Comparison of ENCODE assay signal across 21 cellular contexts in genomic region chr16:65657556-65657955, GRCh38.
DNase-seq lines count a peak whose midpoint lies in the region; ATAC-seq, FAIRE-seq and TF ChIP-seq lines count a peak whose summit lies in the region.
"Had no signal": no experiment of that assay in that cellular context is flagged by ENCODE, and none has a peak within 500 bp of the region (broad histone marks: within the 10 kb centered on the region; RNA-seq: fewer than 3 reads in every experiment).

No MANE protein-coding gene starts in this region.

- no peaks in the 10 kb centered on the region for H3K27me3 Mint-ChIP-seq in MCF 10A (ENCODE audit: insufficient read depth, unreplicated experiment)

- no peak overlapping the region for H3K4me2 ChIP-seq in mammary epithelial cell (ENCODE audit: insufficient read depth, low read depth, low read length)
- no peak overlapping the region for H3K4me2 ChIP-seq in keratinocyte (ENCODE audit: control insufficient read depth, extremely low read depth, insufficient read depth, low read depth, low read length)

- H3K27ac ChIP-seq in breast epithelium: peak overlapping the region in 1 of 2 donors; percentile 42
- H3K27ac ChIP-seq in mammary epithelial cell (ENCODE audit: insufficient read depth, low read depth, low read length): no peak overlapping the region
- no peak overlapping the region for H3K27ac ChIP-seq in keratinocyte (ENCODE audit: control insufficient read depth, insufficient read depth, low read length)
- peak overlapping the region; percentile 3 for H3K27ac ChIP-seq in upper lobe of right lung
- H3K27ac ChIP-seq: SK-N-MC had no signal

- H3K4me1 ChIP-seq in breast epithelium: peaks cover 0 to 9% of the 10 kb centered on the region in 2 donors
- H3K4me1 ChIP-seq in mammary epithelial cell (ENCODE audit: insufficient read depth, low read length): peaks cover 38% of the 10 kb centered on the region
- peaks cover 37% of the 10 kb centered on the region for H3K4me1 ChIP-seq in keratinocyte (ENCODE audit: control insufficient read depth, extremely low read depth, insufficient read depth, low read length)
- H3K4me1 ChIP-seq in upper lobe of right lung: peaks cover 5% of the 10 kb centered on the region

- POLR2A ChIA-PET in MCF 10A (lab: Yijun Ruan, JAX): no interaction called here

- peak overlapping the region; percentile 22 for H2AFZ ChIP-seq in mammary epithelial cell (ENCODE audit: low read depth, low read length)
- no peak overlapping the region for H2AFZ ChIP-seq in keratinocyte (ENCODE audit: control insufficient read depth, low read length)

- ATAC-seq in upper lobe of right lung (no peak), GM18909 (IDR thresholded peaks at IDR 0.05; ENCODE audit: poor library complexity, unreplicated experiment) (no peak), GM18867 (IDR thresholded peaks at IDR 0.05; ENCODE audit: unreplicated experiment) (no peak)

- peaks cover 6% of the 10 kb centered on the region for H3K36me3 Mint-ChIP-seq in MCF 10A (ENCODE audit: insufficient read depth, unreplicated experiment)

- dilution Hi-C loops in mammary epithelial cell (cut with HindIII; ENCODE audit: low sequenced_read_pairs) (no loop called here), keratinocyte (cut with MboI; ENCODE audit: extremely low pct_ligation_motif_present, low sequenced_read_pairs) (no loop called here)

- H3K27me3 ChIP-seq in breast epithelium: no peaks in the 10 kb centered on the region
- H3K27me3 ChIP-seq in mammary epithelial cell (ENCODE audit: insufficient read depth, low read length): no peaks in the 10 kb centered on the region
- H3K27me3 ChIP-seq in keratinocyte (ENCODE audit: control insufficient read depth, extremely low read depth, insufficient read depth, low read length): no peaks in the 10 kb centered on the region
- H3K27me3 ChIP-seq in upper lobe of right lung: no peaks in the 10 kb centered on the region

- no peak overlapping the region for H3K9ac ChIP-seq in mammary epithelial cell (ENCODE audit: insufficient read depth, low read length)
- H3K9ac ChIP-seq in keratinocyte (ENCODE audit: control insufficient read depth, extremely low read depth, insufficient read depth, low read length): no peak overlapping the region

- BruUV-seq in MCF 10A (replicated peaks; lab: Mats Ljungman, UMichigan) (no TSS peak), mammary epithelial cell (replicated peaks; lab: Mats Ljungman, UMichigan) (no TSS peak)

- DNase-seq in MCF 10A (ENCODE audit: unreplicated experiment) (peak; percentile 8), breast epithelium (ENCODE audit: low spot score in 2 of 2) (no peak), mammary epithelial cell (no peak), keratinocyte (ENCODE audit: low read depth, low spot score) (no peak), upper lobe of right lung (no peak), HCEC 1CT (no peak)
- DNase-seq: 8988T, GOT3, Karpas-422, NCI-H1417, NCI-H1694 treated with DMSO at 0.1 percent for 48 hours, NCI-H2081 treated with DMSO at 0.1 percent for 48 hours, NCI-H2171 treated with DMSO at 0.1 percent for 48 hours, NCI-H524 treated with DMSO at 0.1 percent for 48 hours, NCI-H82, SHP77 had no signal

- H3K36me3 ChIP-seq in breast epithelium (no peaks in the 10 kb centered on the region), mammary epithelial cell (ENCODE audit: insufficient read depth, low read length) (no peaks in the 10 kb centered on the region), keratinocyte (ENCODE audit: control insufficient read depth in 2 of 2, extremely low read depth in 1 of 2, insufficient read depth in 2 of 2, low read length in 2 of 2) (no peaks in the 10 kb centered on the region), upper lobe of right lung (no peaks in the 10 kb centered on the region)

- no peaks in the 10 kb centered on the region for H4K20me1 ChIP-seq in mammary epithelial cell (ENCODE audit: insufficient read depth, low read length)
- no peaks in the 10 kb centered on the region for H4K20me1 ChIP-seq in keratinocyte (ENCODE audit: control insufficient read depth, extremely low read depth, insufficient read depth, low read length)

- in situ Hi-C loops in mammary epithelial cell (cut with MboI; ENCODE audit: low sequenced_read_pairs in 2 of 2): no loop called here

- H3K9me3 Mint-ChIP-seq in MCF 10A (ENCODE audit: unreplicated experiment): no peaks in the 10 kb centered on the region

- no peak overlapping the region for H3K4me3 Mint-ChIP-seq in MCF 10A (ENCODE audit: unreplicated experiment)

- peak; percentile 84 for FAIRE-seq in keratinocyte (lab: Jason Lieb, UNC)
- FAIRE-seq: D721Med, RCC 7860 had no signal

- CTCF ChIA-PET in MCF 10A (lab: Yijun Ruan, JAX): no interaction called here
- CTCF ChIA-PET in mammary epithelial cell (lab: Charles Lee; ENCODE audit: low non-redundant PET): no interaction called here

- TF ChIP-seq CTCF in MCF 10A (IDR thresholded peaks at IDR 0.05; ENCODE audit: unreplicated experiment) (no peak), breast epithelium (IDR thresholded peaks at IDR 0.05) (no peak), mammary epithelial cell (conservative IDR thresholded peaks at IDR 0.05 in 1 of 2, IDR thresholded peaks at IDR 0.05 in 1 of 2; ENCODE audit: extremely low read depth in 1 of 2, insufficient read depth in 1 of 2, low read depth in 1 of 2, low read length in 2 of 2) (no peak), keratinocyte (optimal IDR thresholded peaks at IDR 0.05 in 1 of 3, IDR thresholded peaks at IDR 0.05 in 1 of 3, conservative IDR thresholded peaks at IDR 0.05 in 1 of 3; ENCODE audit: extremely low read depth in 1 of 3, insufficient read depth in 2 of 3, low read length in 3 of 3) (no peak), upper lobe of right lung (IDR thresholded peaks at IDR 0.05) (no peak)

- no peaks in the 10 kb centered on the region for H3K79me2 ChIP-seq in mammary epithelial cell (ENCODE audit: insufficient read depth, low read length)
- no peaks in the 10 kb centered on the region for H3K79me2 ChIP-seq in keratinocyte (ENCODE audit: control insufficient read depth, insufficient read depth, low read length)

- whole genome bisulfite sequencing in mammary epithelial cell (ENCODE audit: low coverage, missing lambda C conversion rate): 100% methylated on average over 1 of the region's 1 CpG

- intact Hi-C loops in MCF 10A (cut with micrococcal nuclease): no loop called here
- intact Hi-C loops in breast epithelium (cut with DNase I; ENCODE audit: low total_unique reads): no loop called here
- intact Hi-C loops in mammary epithelial cell (cut with micrococcal nuclease): loop anchor here (5.0 to 10.0 kb wide), 2 partner anchors 533 to 615 kb away; partner anchors contain the start of gene CDH11
- intact Hi-C loops in upper lobe of right lung (cut with DNase I): no loop called here

- H3K4me1 Mint-ChIP-seq in MCF 10A (ENCODE audit: insufficient read depth, unreplicated experiment): peaks cover 31% of the 10 kb centered on the region

- peak overlapping the region; percentile 93 for H3K27ac Mint-ChIP-seq in MCF 10A (ENCODE audit: low read depth, unreplicated experiment)

- no peak overlapping the region for H3K4me3 ChIP-seq in breast epithelium
- H3K4me3 ChIP-seq in mammary epithelial cell (replicated peaks in 1 of 3; ENCODE audit: insufficient read depth in 1 of 3, low read depth in 2 of 3, low read length in 3 of 3): no peak overlapping the region
- no peak overlapping the region for H3K4me3 ChIP-seq in keratinocyte (ENCODE audit: control insufficient read depth in 2 of 3, extremely low read depth in 1 of 3, insufficient read depth in 2 of 3, low read depth in 1 of 3, low read length in 3 of 3)
- H3K4me3 ChIP-seq in upper lobe of right lung: no peak overlapping the region

- H3K9me3 ChIP-seq in breast epithelium: no peaks in the 10 kb centered on the region
- no peaks in the 10 kb centered on the region for H3K9me3 ChIP-seq in mammary epithelial cell (replicated peaks; ENCODE audit: insufficient read depth, low read length)
- no peaks in the 10 kb centered on the region for H3K9me3 ChIP-seq in keratinocyte (ENCODE audit: control insufficient read depth, low read depth, low read length)
- no peaks in the 10 kb centered on the region for H3K9me3 ChIP-seq in upper lobe of right lung

- no peaks in the 10 kb centered on the region for H3K9me1 ChIP-seq in keratinocyte (ENCODE audit: control insufficient read depth, extremely low read depth, insufficient read depth, low read length)

- no peak for TF ChIP-seq POLR2A in breast epithelium (IDR thresholded peaks at IDR 0.05)
